In the genomic region with DNA sequence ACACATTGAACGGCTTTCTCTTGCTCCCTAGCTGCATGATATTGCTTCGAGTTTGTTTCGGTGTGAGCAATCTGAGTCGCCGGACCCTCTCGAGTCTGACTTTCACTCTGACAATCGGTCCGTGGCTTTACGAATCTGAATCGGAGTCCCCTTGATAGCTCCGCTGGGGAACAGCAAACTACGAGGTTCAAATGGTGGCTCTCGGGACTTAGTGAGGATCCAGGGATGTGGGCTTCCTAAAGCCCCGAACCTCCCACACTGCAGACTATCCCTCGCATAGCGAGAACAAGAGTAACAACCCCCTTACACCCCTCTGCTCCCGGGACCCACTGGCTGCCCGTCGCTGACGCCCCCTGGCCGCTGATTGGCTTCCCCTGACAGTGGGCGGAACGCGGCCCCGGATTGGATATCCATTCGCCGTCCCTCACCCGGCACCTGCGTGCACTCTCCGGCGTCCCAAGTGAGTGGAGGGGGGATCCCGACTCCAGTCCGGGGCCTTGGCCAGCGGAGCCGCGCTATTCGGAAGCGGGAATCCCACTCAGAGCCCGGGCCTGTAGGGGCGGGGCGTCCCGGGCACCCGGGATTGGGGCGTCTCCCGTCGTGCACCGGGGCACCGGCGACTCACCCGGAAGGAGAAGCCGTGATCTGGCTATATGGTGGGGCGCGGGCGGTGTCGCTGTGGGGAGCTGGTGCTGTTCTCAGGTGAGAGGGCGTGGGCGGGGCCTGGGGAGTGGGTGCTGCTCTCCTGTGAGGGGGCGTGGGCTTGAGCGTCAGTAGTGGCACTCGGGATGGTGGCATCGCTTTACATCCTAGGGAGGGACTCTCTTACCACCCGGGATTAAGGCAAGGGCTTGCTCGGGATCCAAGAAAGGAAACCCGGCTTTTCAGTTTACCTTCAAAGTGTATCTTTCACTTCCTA, we compare ENCODE assay signal across 8 cellular contexts. TPM values are rescaled to one million over a fixed set of nuclear protein-coding genes. Genes with fewer than 3 reads are reported as not detected.
A peak's percentile ranks its signal among the peaks of the same experiment; 100 is the strongest.
DNase-seq lines count a peak whose midpoint lies in the region; ATAC-seq and TF ChIP-seq lines count a peak whose summit lies in the region.

SNX11 (plus strand) TSS at position 630 of the 919 bp plus-strand sequence. CDS start 4,278 bp downstream, outside the sequence.

- no peak for TF ChIP-seq POLR2A in testis (IDR thresholded peaks at IDR 0.05)

- CTCF ChIA-PET in SK-N-SH (lab: Yijun Ruan, JAX): interaction anchor here (0.7 to 6.7 kb wide), 13 partner anchors 9 to 266 kb away, joined by 3 to 46 read pairs (median 4); partner anchors contain the start of genes COPZ2 and SCRN2

- H3F3A ChIP-seq in SK-N-SH (replicated peaks; ENCODE audit: insufficient read depth): peaks cover 18% of the 10 kb centered on the region

- H2AFZ ChIP-seq in SK-N-SH (ENCODE audit: low read depth): peak within 1 kb of the TSS; percentile 97

- peak within 1 kb of the TSS; percentile 89 for H3K4me2 ChIP-seq in SK-N-SH

- H3K27ac ChIP-seq in SK-N-SH (ENCODE audit: low read depth in 2 of 2, low read length in 1 of 2) (peak within 1 kb of the TSS; percentile 76 to 92), testis (peak within 1 kb of the TSS; percentile 81 to 96)

- WGBS in SK-N-SH (ENCODE audit: low lambda C conversion rate): under 1% methylated on average over 41 of the region's 64 CpGs
- WGBS in testis, 2 donors: 0% methylated on average over 7 to 61 of the region's 64 CpGs

- ATAC-seq in HG02588 (IDR thresholded peaks at IDR 0.05; ENCODE audit: unreplicated experiment) (peak; percentile 75), omental fat pad (ENCODE audit: low FRiP score) (peak; percentile 97)

- POLR2A ChIA-PET in SK-N-SH (lab: Yijun Ruan, JAX): interaction anchor here (1.2 to 2.6 kb wide), 5 partner anchors 10 to 137 kb away, joined by 3 to 13 read pairs (median 4); partner anchors contain the start of gene NFE2L1

- TF ChIP-seq EP300 in SK-N-SH (IDR thresholded peaks at IDR 0.05; ENCODE audit: borderline replicate concordance in 1 of 2, low read depth in 1 of 2, low read length in 1 of 2): no peak

- no peak for TF ChIP-seq RAD21 in SK-N-SH (IDR thresholded peaks at IDR 0.05; ENCODE audit: low read length)

- H3K4me3 ChIP-seq in SK-N-SH (ENCODE audit: low read depth in 2 of 2, low read length in 1 of 2) (peak within 1 kb of the TSS; percentile 70 to 89), testis (peak within 1 kb of the TSS; percentile 76 to 88)

- H3K36me3 ChIP-seq in SK-N-SH (replicated peaks in 1 of 2; ENCODE audit: control insufficient read depth in 1 of 2, insufficient read depth in 2 of 2, low read length in 1 of 2) (peaks cover 0 to 5% of the 10 kb centered on the region in 2 experiments), testis (ENCODE audit: low read depth, missing control alignments) (no peaks in the 10 kb centered on the region)

- peak within 1 kb of the TSS; percentile 79 for H3K9ac ChIP-seq in SK-N-SH

- intact Hi-C loops in testis (cut with DNase I; ENCODE audit: low total_unique reads): no loop called here

- no peaks in the 10 kb centered on the region for H3K9me3 ChIP-seq in SK-N-SH
- no peaks in the 10 kb centered on the region for H3K9me3 ChIP-seq in testis

- DNase-seq in GM10266 (ENCODE audit: extremely low spot score) (peak; percentile 82), NCI-H1092 (lab: John Stamatoyannopoulos, UW) (peak; percentile 78), SK-N-SH (peak; percentile 98), globus pallidus (ENCODE audit: low spot score) (peak; percentile 90), omental fat pad (ENCODE audit: low spot score) (peak; percentile 86), testis (peak; percentile 94)
- DNase-seq in activated naive CD4-positive, alpha-beta T cell treated with anti-CD3 and anti-CD28 coated beads, Interleukin-2, amount 50 U/mL, for 16 hours: peak; percentile 94

- H3K9me2 ChIP-seq in SK-N-SH: no peaks in the 10 kb centered on the region

- peaks cover 48% of the 10 kb centered on the region for H3K79me2 ChIP-seq in SK-N-SH (ENCODE audit: insufficient read depth)

- TF ChIP-seq CTCF in GM10266 (IDR thresholded peaks at IDR 0.05; ENCODE audit: control insufficient read depth, insufficient read depth, low read depth, missing control alignments) (peak; percentile 28), SK-N-SH (IDR thresholded peaks at IDR 0.05) (peak; percentile 21; the same call in 1 of the 2 replicates), omental fat pad (IDR thresholded peaks at IDR 0.05) (no peak), testis (IDR thresholded peaks at IDR 0.05) (peak in 2 of 3 experiments; percentile 9 to 21)

- no peaks in the 10 kb centered on the region for H3K27me3 ChIP-seq in SK-N-SH (ENCODE audit: insufficient read depth)
- H3K27me3 ChIP-seq in testis: no peaks in the 10 kb centered on the region

- H4K20me1 ChIP-seq in SK-N-SH (ENCODE audit: insufficient read depth): no peaks in the 10 kb centered on the region

- H3K4me1 ChIP-seq in SK-N-SH (ENCODE audit: control insufficient read depth in 1 of 2, insufficient read depth in 2 of 2, low read depth in 1 of 2, low read length in 1 of 2) (peaks cover 4 to 7% of the 10 kb centered on the region in 2 experiments; a peak in 3 of 4 replicates), testis (peaks cover 10% of the 10 kb centered on the region)

TF ChIP-seq in SK-N-SH, 30 proteins besides CTCF, POLR2A, EP300 and RAD21 (continues in another document):
- TF ChIP-seq, protein P1, sequence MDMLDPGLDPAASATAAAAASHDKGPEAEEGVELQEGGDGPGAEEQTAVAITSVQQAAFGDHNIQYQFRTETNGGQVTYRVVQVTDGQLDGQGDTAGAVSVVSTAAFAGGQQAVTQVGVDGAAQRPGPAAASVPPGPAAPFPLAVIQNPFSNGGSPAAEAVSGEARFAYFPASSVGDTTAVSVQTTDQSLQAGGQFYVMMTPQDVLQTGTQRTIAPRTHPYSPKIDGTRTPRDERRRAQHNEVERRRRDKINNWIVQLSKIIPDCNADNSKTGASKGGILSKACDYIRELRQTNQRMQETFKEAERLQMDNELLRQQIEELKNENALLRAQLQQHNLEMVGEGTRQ (IDR thresholded peaks at IDR 0.05; ENCODE audit: borderline replicate concordance, low read depth, low read length): no peak
- TF ChIP-seq MAX (IDR thresholded peaks at IDR 0.05; ENCODE audit: low read depth): peak; percentile 64; the same call in 1 of the 2 replicates
- peak; percentile 92 for TF ChIP-seq TAF1 (IDR thresholded peaks at IDR 0.05; ENCODE audit: borderline replicate concordance, low read depth, low read length)
- TF ChIP-seq FOXJ3 (CRISPR knock-in tag; IDR thresholded peaks at IDR 0.05): no peak
- TF ChIP-seq RFX5 (IDR thresholded peaks at IDR 0.05; ENCODE audit: low read length): peak; percentile 67
- peak; percentile 39; the same call in 1 of the 2 replicates for TF ChIP-seq TCF12 (IDR thresholded peaks at IDR 0.05)
- TF ChIP-seq ELF1 (IDR thresholded peaks at IDR 0.05): peak; percentile 90; the same call in 1 of the 2 replicates
- TF ChIP-seq, protein P2, sequence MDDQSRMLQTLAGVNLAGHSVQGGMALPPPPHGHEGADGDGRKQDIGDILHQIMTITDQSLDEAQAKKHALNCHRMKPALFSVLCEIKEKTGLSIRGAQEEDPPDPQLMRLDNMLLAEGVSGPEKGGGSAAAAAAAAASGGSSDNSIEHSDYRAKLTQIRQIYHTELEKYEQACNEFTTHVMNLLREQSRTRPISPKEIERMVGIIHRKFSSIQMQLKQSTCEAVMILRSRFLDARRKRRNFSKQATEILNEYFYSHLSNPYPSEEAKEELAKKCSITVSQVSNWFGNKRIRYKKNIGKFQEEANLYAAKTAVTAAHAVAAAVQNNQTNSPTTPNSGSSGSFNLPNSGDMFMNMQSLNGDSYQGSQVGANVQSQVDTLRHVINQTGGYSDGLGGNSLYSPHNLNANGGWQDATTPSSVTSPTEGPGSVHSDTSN (IDR thresholded peaks at IDR 0.05): peak; percentile 74
- TF ChIP-seq TEAD4 (IDR thresholded peaks at IDR 0.05; ENCODE audit: borderline replicate concordance, insufficient read depth): no peak
- no peak for TF ChIP-seq JUND (IDR thresholded peaks at IDR 0.05)
- no peak for TF ChIP-seq GATA2 (CRISPR knock-in tag; IDR thresholded peaks at IDR 0.05)
- no peak for TF ChIP-seq RXRA (IDR thresholded peaks at IDR 0.05; ENCODE audit: borderline replicate concordance, low read depth)
- no peak for TF ChIP-seq MEF2A (IDR thresholded peaks at IDR 0.05; ENCODE audit: borderline replicate concordance, low read depth)
- TF ChIP-seq FOXM1 (IDR thresholded peaks at IDR 0.05; ENCODE audit: low read depth): no peak
- peak; percentile 79 for TF ChIP-seq MXI1 (IDR thresholded peaks at IDR 0.05; ENCODE audit: low read depth, low read length)
- TF ChIP-seq SMC3 (IDR thresholded peaks at IDR 0.05; ENCODE audit: low read depth, low read length): no peak
- TF ChIP-seq FOSL2 (IDR thresholded peaks at IDR 0.05; ENCODE audit: borderline replicate concordance, low read depth): no peak; the same call in 1 of the 2 replicates
- TF ChIP-seq IRF3 (IDR thresholded peaks at IDR 0.05; ENCODE audit: low read depth, low read length): no peak; the same call in 1 of the 2 replicates
- TF ChIP-seq USF1 (IDR thresholded peaks at IDR 0.05; ENCODE audit: borderline replicate concordance, low read depth): no peak

RNA-seq across cellular contexts. Expression of gene SNX11, which starts in this region (rescaled TPM):
- polyA plus RNA-seq in SK-N-SH (2012; rRNA removed) (19.0 and 31.6 TPM in 2 replicates), testis (ENCODE audit: insufficient read depth, low read depth, low replicate concordance) (23.1 TPM)
- polyA plus RNA-seq in SK-N-SH (2012; cell fraction: cytosol; rRNA removed): 15.3 and 22.1 TPM in 2 replicates
- polyA plus RNA-seq in SK-N-SH (2012; cell fraction: nucleus; rRNA removed): 23.4 and 29.4 TPM in 2 replicates
- total RNA-seq in omental fat pad (10 to 100 TPM; 10.1 to 19.1 (median 18.4) TPM), testis (10 to 100 TPM; 20.3 to 23.1 TPM)

Comparison
In these comparisons a context has a peak if more than half of its experiments do, and no peak if none do; other contexts are left out.
1. Peak in every context shown above with its lines: DNase-seq, ATAC-seq, H3K4me3 ChIP-seq and H3K27ac ChIP-seq.
2. CTCF ChIP-seq: peak in GM10266 (single experiment), SK-N-SH (single experiment) and testis (2 of 3); none in omental fat pad (0 of 3).